8 cellular contexts compared by ENCODE assay signal in the genomic region with DNA sequence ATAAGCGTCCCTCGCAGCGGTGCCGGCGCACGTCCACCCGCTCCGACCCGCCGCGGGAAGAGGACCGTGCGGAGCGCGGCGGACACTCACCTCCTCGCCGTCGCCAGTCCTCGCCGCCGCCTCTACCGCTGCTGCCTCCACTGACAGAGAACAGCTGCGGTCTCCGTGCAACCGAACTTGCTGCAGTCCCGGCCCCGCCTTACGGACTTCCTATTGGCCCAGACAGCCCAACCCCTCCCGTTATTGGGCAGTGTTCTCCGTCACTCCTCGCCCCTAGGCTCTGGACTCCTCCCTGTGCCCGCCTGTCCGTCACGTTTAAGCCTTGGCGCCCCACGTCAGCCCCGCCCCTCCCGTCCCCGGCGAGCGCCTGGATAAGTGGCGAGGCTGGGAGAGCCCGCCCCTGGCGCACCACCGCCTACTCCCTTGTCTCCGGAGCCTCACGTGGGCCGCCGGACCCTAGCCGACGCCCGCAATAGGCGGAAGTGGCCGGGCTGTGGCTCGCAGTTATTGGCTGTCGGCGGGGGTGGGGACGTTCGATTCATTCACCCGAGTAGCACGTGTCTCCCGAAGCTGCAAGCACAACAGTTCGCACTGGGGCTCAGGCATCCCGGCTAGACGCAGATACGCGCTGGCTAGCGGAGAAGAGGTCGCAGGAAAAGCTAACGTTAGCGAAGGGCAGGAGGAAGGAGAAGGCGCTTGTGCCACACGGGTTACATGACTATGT. TPM values are rescaled to one million over a fixed set of nuclear protein-coding genes. Genes with fewer than 3 reads are reported as not detected.
A peak's percentile ranks its signal among the peaks of the same experiment; 100 is the strongest.
DNase-seq lines count a peak whose midpoint lies in the region; ATAC-seq and TF ChIP-seq lines count a peak whose summit lies in the region.

A gene with protein sequence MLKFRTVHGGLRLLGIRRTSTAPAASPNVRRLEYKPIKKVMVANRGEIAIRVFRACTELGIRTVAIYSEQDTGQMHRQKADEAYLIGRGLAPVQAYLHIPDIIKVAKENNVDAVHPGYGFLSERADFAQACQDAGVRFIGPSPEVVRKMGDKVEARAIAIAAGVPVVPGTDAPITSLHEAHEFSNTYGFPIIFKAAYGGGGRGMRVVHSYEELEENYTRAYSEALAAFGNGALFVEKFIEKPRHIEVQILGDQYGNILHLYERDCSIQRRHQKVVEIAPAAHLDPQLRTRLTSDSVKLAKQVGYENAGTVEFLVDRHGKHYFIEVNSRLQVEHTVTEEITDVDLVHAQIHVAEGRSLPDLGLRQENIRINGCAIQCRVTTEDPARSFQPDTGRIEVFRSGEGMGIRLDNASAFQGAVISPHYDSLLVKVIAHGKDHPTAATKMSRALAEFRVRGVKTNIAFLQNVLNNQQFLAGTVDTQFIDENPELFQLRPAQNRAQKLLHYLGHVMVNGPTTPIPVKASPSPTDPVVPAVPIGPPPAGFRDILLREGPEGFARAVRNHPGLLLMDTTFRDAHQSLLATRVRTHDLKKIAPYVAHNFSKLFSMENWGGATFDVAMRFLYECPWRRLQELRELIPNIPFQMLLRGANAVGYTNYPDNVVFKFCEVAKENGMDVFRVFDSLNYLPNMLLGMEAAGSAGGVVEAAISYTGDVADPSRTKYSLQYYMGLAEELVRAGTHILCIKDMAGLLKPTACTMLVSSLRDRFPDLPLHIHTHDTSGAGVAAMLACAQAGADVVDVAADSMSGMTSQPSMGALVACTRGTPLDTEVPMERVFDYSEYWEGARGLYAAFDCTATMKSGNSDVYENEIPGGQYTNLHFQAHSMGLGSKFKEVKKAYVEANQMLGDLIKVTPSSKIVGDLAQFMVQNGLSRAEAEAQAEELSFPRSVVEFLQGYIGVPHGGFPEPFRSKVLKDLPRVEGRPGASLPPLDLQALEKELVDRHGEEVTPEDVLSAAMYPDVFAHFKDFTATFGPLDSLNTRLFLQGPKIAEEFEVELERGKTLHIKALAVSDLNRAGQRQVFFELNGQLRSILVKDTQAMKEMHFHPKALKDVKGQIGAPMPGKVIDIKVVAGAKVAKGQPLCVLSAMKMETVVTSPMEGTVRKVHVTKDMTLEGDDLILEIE (minus strand): TSS at position 152 of the 724 bp plus-strand sequence. CDS start 86,224 bp downstream, outside the sequence.

- H3K27me3 ChIP-seq in BE2C: no peaks in the 10 kb centered on the region
- H3K27me3 ChIP-seq in duodenal mucosa (ENCODE audit: control insufficient read depth in 1 of 2, insufficient read depth in 2 of 2, low read length in 2 of 2): no peaks in the 10 kb centered on the region
- H3K27me3 ChIP-seq in right lobe of liver: no peaks in the 10 kb centered on the region

- TF ChIP-seq POLR2A in right lobe of liver (IDR thresholded peaks at IDR 0.05): peak; percentile 97

- peak; percentile 95 for ATAC-seq in GM19351 (IDR thresholded peaks at IDR 0.05; ENCODE audit: unreplicated experiment)
- peak; percentile 95 for ATAC-seq in HG03520 (IDR thresholded peaks at IDR 0.05; ENCODE audit: unreplicated experiment)
- ATAC-seq in activated CD8-positive, alpha-beta T cell treated with anti-CD3 and anti-CD28 coated beads, Interleukin-2, amount 10 ng/mL, durations not matched to agents 7 days and 5 days: peak; percentile 98
- ATAC-seq in right lobe of liver: peak; percentile 90 to 97 (median 95)

- H3K4me3 ChIP-seq in BE2C (ENCODE audit: low read depth, low read length) (peak within 1 kb of the TSS; percentile 64), duodenal mucosa (ENCODE audit: low read depth in 1 of 2, low read length in 2 of 2) (peak within 1 kb of the TSS; percentile 63 to 74), right lobe of liver (peak within 1 kb of the TSS; percentile 60 to 74 (median 68))

- H3K4me1 ChIP-seq in BE2C: peaks cover 14% of the 10 kb centered on the region
- H3K4me1 ChIP-seq in duodenal mucosa (ENCODE audit: control insufficient read depth in 1 of 2, insufficient read depth in 2 of 2, low read length in 2 of 2): peaks cover 20 to 22% of the 10 kb centered on the region in 2 donors
- H3K4me1 ChIP-seq in right lobe of liver: peaks cover 0 to 49% (median 21%) of the 10 kb centered on the region in 4 donors

- POLR2A ChIA-PET in activated CD8-positive, alpha-beta T cell treated with anti-CD3 and anti-CD28 coated beads, Interleukin-2, amount 10 ng/mL, durations not matched to agents 7 days and 5 days (lab: Charles Lee): interaction anchor here (1.0 to 1.5 kb wide), 3 partner anchors 103 to 280 kb away, joined by 4 read pairs; a partner anchor contains a TSS

- H3K27me3 Mint-ChIP-seq in activated CD8-positive, alpha-beta T cell treated with anti-CD3 and anti-CD28 coated beads, Interleukin-2, amount 10 ng/mL, durations not matched to agents 7 days and 5 days (ENCODE audit: low read depth): peaks cover 8% of the 10 kb centered on the region

- WGBS in right lobe of liver (ENCODE audit: insufficient coverage, low coverage, low lambda C conversion rate, missing lambda C conversion rate): 1% methylated on average over 27 of the region's 74 CpGs

- H3K9me3 ChIP-seq in BE2C (peaks cover 3% of the 10 kb centered on the region), duodenal mucosa (ENCODE audit: control insufficient read depth in 1 of 2, low read length in 2 of 2) (no peaks in the 10 kb centered on the region), right lobe of liver (no peaks in the 10 kb centered on the region)

- peak within 1 kb of the TSS; percentile 32 to 51 for H3K9ac ChIP-seq in duodenal mucosa (ENCODE audit: low read depth in 1 of 2, low read length in 2 of 2)

- H3K4me3 Mint-ChIP-seq in activated CD8-positive, alpha-beta T cell treated with anti-CD3 and anti-CD28 coated beads, Interleukin-2, amount 10 ng/mL, durations not matched to agents 7 days and 5 days: peak within 1 kb of the TSS; percentile 82

- TF ChIP-seq CTCF in BE2C (IDR thresholded peaks at IDR 0.05; ENCODE audit: low read depth, low read length): no peak
- TF ChIP-seq CTCF in right lobe of liver (IDR thresholded peaks at IDR 0.05): no peak

- H3K36me3 ChIP-seq in BE2C (no peaks in the 10 kb centered on the region; the same call in 1 of the 2 replicates), duodenal mucosa (ENCODE audit: control insufficient read depth in 1 of 2, insufficient read depth in 2 of 2, low read length in 2 of 2) (no peaks in the 10 kb centered on the region), right lobe of liver (no peaks in the 10 kb centered on the region)

- CTCF ChIA-PET in activated CD8-positive, alpha-beta T cell treated with anti-CD3 and anti-CD28 coated beads, Interleukin-2, amount 10 ng/mL, durations not matched to agents 7 days and 5 days (lab: Charles Lee): interaction anchor here (0.9 to 1.1 kb wide), 6 partner anchors 7 to 280 kb away, joined by 3 to 6 read pairs (median 3); a partner anchor contains a TSS

- intact Hi-C loops in right lobe of liver (cut with DNase I): no loop called here

- peaks cover 18% of the 10 kb centered on the region for H3K4me1 Mint-ChIP-seq in activated CD8-positive, alpha-beta T cell treated with anti-CD3 and anti-CD28 coated beads, Interleukin-2, amount 10 ng/mL, durations not matched to agents 7 days and 5 days (ENCODE audit: low read depth)

- peak within 1 kb of the TSS; percentile 66 for H3K27ac ChIP-seq in duodenal mucosa (ENCODE audit: low read depth, low read length)
- peak within 1 kb of the TSS; percentile 69 to 77 (median 69) for H3K27ac ChIP-seq in right lobe of liver

- DNase-seq in BE2C (peak; percentile 100), NCI-H748 (lab: John Stamatoyannopoulos, UW; ENCODE audit: unreplicated experiment) (peak; percentile 99), right lobe of liver (peak; percentile 100)
- peak; percentile 99 for DNase-seq in activated CD8-positive, alpha-beta T cell treated with anti-CD3 and anti-CD28 coated beads, Interleukin-2, amount 10 ng/mL, durations not matched to agents 7 days and 5 days
- DNase-seq in stimulated activated CD4-positive, alpha-beta T cell treated with anti-CD3 and anti-CD28 coated beads, Interleukin-4, amount 100 ng/mL, for 24 hours: peak; percentile 98

- H3K36me3 Mint-ChIP-seq in activated CD8-positive, alpha-beta T cell treated with anti-CD3 and anti-CD28 coated beads, Interleukin-2, amount 10 ng/mL, durations not matched to agents 7 days and 5 days (ENCODE audit: low read depth): no peaks in the 10 kb centered on the region

- H3K27ac Mint-ChIP-seq in activated CD8-positive, alpha-beta T cell treated with anti-CD3 and anti-CD28 coated beads, Interleukin-2, amount 10 ng/mL, durations not matched to agents 7 days and 5 days: peak within 1 kb of the TSS; percentile 84

- no peaks in the 10 kb centered on the region for H3K9me3 Mint-ChIP-seq in activated CD8-positive, alpha-beta T cell treated with anti-CD3 and anti-CD28 coated beads, Interleukin-2, amount 10 ng/mL, durations not matched to agents 7 days and 5 days (ENCODE audit: insufficient read depth)

RNA-seq across cellular contexts. Expression of the gene that starts here (rescaled TPM):
- 41.3 TPM for polyA plus RNA-seq in BE2C (2012; ENCODE audit: insufficient read depth, insufficient read length, low read depth)
- total RNA-seq in activated CD8-positive, alpha-beta T cell treated with anti-CD3 and anti-CD28 coated beads, Interleukin-2, amount 10 ng/mL, durations not matched to agents 7 days and 5 days: 10 to 100 TPM; 10.4 to 11.7 TPM
- 100 to 1,000 TPM; 265 to 457 (median 317) TPM for total RNA-seq in right lobe of liver

Comparison
In these comparisons a context has a peak if more than half of its experiments do, and no peak if none do; other contexts are left out.
1. Peak in every context shown above with its lines: DNase-seq, ATAC-seq, H3K4me3 ChIP-seq and H3K27ac ChIP-seq.
2. RNA of the gene that starts here (total RNA-seq): 265 to 457 TPM in right lobe of liver; 10.4 to 11.7 TPM in activated CD8-positive, alpha-beta T cell treated with anti-CD3 and anti-CD28 coated beads, Interleukin-2, amount 10 ng/mL, durations not matched to agents 7 days and 5 days; every median in the first group is over 10 times any median in the second.